19 cellular contexts compared by ENCODE assay signal in the genomic region with DNA sequence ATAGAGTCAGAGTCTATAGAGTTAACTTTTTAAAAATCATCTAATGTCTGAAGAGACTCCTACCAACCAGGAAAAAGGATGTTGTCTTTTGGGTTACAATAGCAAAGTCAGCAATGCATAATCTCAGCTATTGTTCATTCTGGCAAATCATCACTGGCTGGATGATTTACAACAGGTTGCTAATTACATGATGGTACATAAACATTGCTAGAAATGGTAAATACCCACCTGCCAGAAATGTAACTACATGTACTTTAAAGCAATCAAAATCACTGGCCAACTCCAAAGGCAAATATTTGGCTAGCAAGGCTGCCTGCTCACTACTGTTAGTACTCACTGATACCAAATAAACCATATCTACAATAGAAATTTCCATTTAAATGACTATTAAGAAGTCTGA.
A peak's percentile ranks its signal among the peaks of the same experiment; 100 is the strongest.
DNase-seq lines count a peak whose midpoint lies in the region; ATAC-seq and TF ChIP-seq lines count a peak whose summit lies in the region.
"Had no signal": no experiment of that assay in that cellular context is flagged by ENCODE, and none has a peak within 500 bp of the region (broad histone marks: within the 10 kb centered on the region; RNA-seq: fewer than 3 reads in every experiment).

No MANE protein-coding gene starts in this region.

- no peak overlapping the region for H2BK12ac ChIP-seq in H9 (ENCODE audit: insufficient read length, low read depth, low read length)

- H3K79me1 ChIP-seq in H9 (ENCODE audit: insufficient read depth, low read depth, low read length, poor library complexity, severe bottlenecking), result no peaks in the 10 kb centered on the region

- DNase-seq in NCI-H1694 treated with DMSO at 0.1 percent for 48 hours (lab: John Stamatoyannopoulos, UW) (peak; percentile 37), NCI-H1694 (lab: John Stamatoyannopoulos, UW) (no peak), NCI-H2196 treated with DMSO at 0.1 percent for 48 hours (lab: John Stamatoyannopoulos, UW; ENCODE audit: unreplicated experiment) (peak; percentile 35), dermis blood vessel endothelial cell (peak; percentile 83), stomach (peak; percentile 58), H9 (no peak), OCI-M2 (lab: John Stamatoyannopoulos, UW; ENCODE audit: unreplicated experiment) (no peak)
- DNase-seq: 8988T; amniotic stem cell; central memory CD4-positive, alpha-beta T cell; effector memory CD8-positive, alpha-beta T cell; HCEC 1CT; NCI-H526; ovary; SW 1271 had no signal

- no peak overlapping the region for H4K5ac ChIP-seq in H9 (ENCODE audit: insufficient read length, low read depth, low read length)

- H3K56ac ChIP-seq in H9 (ENCODE audit: insufficient read length, low read depth, low read length), result no peak overlapping the region

- H3K4me3 Mint-ChIP-seq in H9, result no peak overlapping the region

- H3K4me1 ChIP-seq in stomach (peaks cover 45 to 85% (median 66%) of the 10 kb centered on the region in 4 donors), H9 (ENCODE audit: insufficient read depth, low read length) (no peaks in the 10 kb centered on the region; the same call in 1 of the 2 replicates)

- no peak overlapping the region for H3K14ac ChIP-seq in H9 (ENCODE audit: insufficient read depth, low read length)

- H4K20me1 ChIP-seq in H9 (ENCODE audit: control insufficient read depth, insufficient read depth, insufficient read length), result no peaks in the 10 kb centered on the region

- no peak overlapping the region for H2BK5ac ChIP-seq in H9 (ENCODE audit: insufficient read length, low read length)

- no peak for ATAC-seq in GM19397 (IDR thresholded peaks at IDR 0.05; ENCODE audit: unreplicated experiment)
- ATAC-seq: effector memory CD8-positive, alpha-beta T cell had no signal

- H2AK5ac ChIP-seq in H9 (ENCODE audit: insufficient read length, low read length), result no peak overlapping the region

- no peak overlapping the region for H2BK15ac ChIP-seq in H9 (ENCODE audit: low read depth, low read length)

- H3K9me3 Mint-ChIP-seq in H9, result no peaks in the 10 kb centered on the region
- H3K9me3 Mint-ChIP-seq: effector memory CD8-positive, alpha-beta T cell had no signal

- H3K27ac ChIP-seq in stomach, result peak overlapping the region in 2 of 5 donors; percentile 10 to 38
- H3K27ac ChIP-seq in H9 (ENCODE audit: insufficient read length, low read depth, low read length), result no peak overlapping the region
- H3K27ac ChIP-seq: BLaER1 treated with 17β-estradiol and CSF1 and Interleukin-3, amounts not matched to agents 10 nM and 100 nM; ovary; RWPE1 had no signal

- no peak overlapping the region for H3K4me3 ChIP-seq in stomach
- H3K4me3 ChIP-seq: BLaER1 treated with 17β-estradiol and CSF1 and Interleukin-3, amounts not matched to agents 10 nM and 100 nM; ovary; skin epidermis had no signal

- peaks cover 10 to 23% of the 10 kb centered on the region in 2 experiments for H3K4me1 Mint-ChIP-seq in H9

- intact Hi-C loops in stomach (cut with DNase I; ENCODE audit: low total_unique reads), result no loop called here

- no peak overlapping the region for H2AFZ ChIP-seq in H9 (ENCODE audit: low read length)

- no peaks in the 10 kb centered on the region for H3K27me3 ChIP-seq in stomach
- no peaks in the 10 kb centered on the region for H3K27me3 ChIP-seq in H9 (ENCODE audit: insufficient read depth, low read length)
- H3K27me3 ChIP-seq: BLaER1 treated with 17β-estradiol and CSF1 and Interleukin-3, amounts not matched to agents 10 nM and 100 nM; ovary had no signal

- no peak overlapping the region for H4K8ac ChIP-seq in H9 (replicated peaks; ENCODE audit: insufficient read length, low read depth, low read length)

- H3T11ph ChIP-seq in H9 (ENCODE audit: low read length), result no peak overlapping the region

- H3K18ac ChIP-seq in H9 (ENCODE audit: insufficient read length, low read depth, low read length), result no peak overlapping the region

- H3K9ac ChIP-seq in H9 (ENCODE audit: extremely low read depth, insufficient read length, low read length), result no peak overlapping the region
- H3K9ac ChIP-seq: BLaER1 treated with 17β-estradiol and CSF1 and Interleukin-3, amounts not matched to agents 10 nM and 100 nM had no signal

- no peak for TF ChIP-seq EP300 in stomach (IDR thresholded peaks at IDR 0.05)

- peaks cover 1% of the 10 kb centered on the region; the same call in 1 of the 2 replicates for H3K79me2 ChIP-seq in H9 (ENCODE audit: insufficient read depth, low read length)

- H3K9me3 ChIP-seq in stomach, result no peaks in the 10 kb centered on the region
- H3K9me3 ChIP-seq in H9 (ENCODE audit: control insufficient read depth, low read depth, low read length), result no peaks in the 10 kb centered on the region
- H3K9me3 ChIP-seq: BLaER1 treated with 17β-estradiol and CSF1 and Interleukin-3, amounts not matched to agents 10 nM and 100 nM; ovary had no signal

- no peak overlapping the region for H4K91ac ChIP-seq in H9 (ENCODE audit: insufficient read length, low read depth, low read length)

- no peak overlapping the region for H3K4me2 ChIP-seq in H9 (ENCODE audit: insufficient read depth, insufficient read length, low read length)

- no peaks in the 10 kb centered on the region for H3K36me3 ChIP-seq in stomach
- H3K36me3 ChIP-seq: BLaER1 treated with 17β-estradiol and CSF1 and Interleukin-3, amounts not matched to agents 10 nM and 100 nM; ovary had no signal

- no peak for TF ChIP-seq POLR2A in stomach (IDR thresholded peaks at IDR 0.05)

- peaks cover 0 to 4% (median 0%) of the 10 kb centered on the region in 3 experiments; a peak in 3 of 7 replicates for H3K36me3 Mint-ChIP-seq in H9 (ENCODE audit: insufficient read depth in 1 of 3, low read depth in 3 of 3)

- no peak overlapping the region for H2BK120ac ChIP-seq in H9 (ENCODE audit: low read depth, low read length, poor library complexity, severe bottlenecking)

- no peaks in the 10 kb centered on the region for H3K23me2 ChIP-seq in H9 (ENCODE audit: insufficient read length, low read depth, low read length, poor library complexity, severe bottlenecking)

- no peak overlapping the region for H3K4ac ChIP-seq in H9 (ENCODE audit: low read depth, low read length)

- TF ChIP-seq CTCF in stomach (IDR thresholded peaks at IDR 0.05) (no peak), H9 (conservative IDR thresholded peaks at IDR 0.05) (no peak)

- H2BK20ac ChIP-seq in H9 (ENCODE audit: low read depth, low read length, poor library complexity, severe bottlenecking), result no peak overlapping the region

- no peaks in the 10 kb centered on the region for H3K27me3 Mint-ChIP-seq in H9 (ENCODE audit: low read depth)
- H3K27me3 Mint-ChIP-seq: effector memory CD8-positive, alpha-beta T cell had no signal

- no peak overlapping the region; a peak in 1 of 7 replicates for H3K27ac Mint-ChIP-seq in H9

- H3K23ac ChIP-seq in H9 (ENCODE audit: insufficient read length, low read depth, low read length), result no peak overlapping the region

Comparison
In these comparisons a context has a peak if more than half of its experiments do, and no peak if none do; other contexts are left out.
1. DNase-seq: peak in NCI-H1694 treated with DMSO at 0.1 percent for 48 hours (single experiment), NCI-H2196 treated with DMSO at 0.1 percent for 48 hours (single experiment), dermis blood vessel endothelial cell (single experiment) and stomach (single experiment); none in NCI-H1694 (single experiment), H9 (single experiment) and OCI-M2 (single experiment).